8 cellular contexts compared by ENCODE assay signal in genomic region chr7:150404785-150405583, GRCh38. TPM values are rescaled to one million over a fixed set of nuclear protein-coding genes. Genes with fewer than 3 reads are reported as not detected.
A peak's percentile ranks its signal among the peaks of the same experiment; 100 is the strongest.
DNase-seq lines count a peak whose midpoint lies in the region; ATAC-seq and TF ChIP-seq lines count a peak whose summit lies in the region.

No MANE protein-coding gene starts in this region.

- POLR2A ChIA-PET in Panc1 (lab: Charles Lee) = no interaction called here

- peak overlapping the region; percentile 93 to 97 (median 94) for H3K4me3 Mint-ChIP-seq in nephron

- peak overlapping the region; percentile 91 to 99 (median 97) for H3K27ac Mint-ChIP-seq in nephron

- DNase-seq in DMS153 (lab: John Stamatoyannopoulos, UW) = peak; percentile 76
- no peak for DNase-seq in Panc1 (ENCODE audit: low read depth, low spot score)
- DNase-seq in activated T-helper 9 cell treated with anti-CD3 and anti-CD28 coated beads, Interleukin-2, amount 50 U/mL, for 16 hours (ENCODE audit: low read depth) = peak; percentile 68
- DNase-seq in fibroblast of pulmonary artery (ENCODE audit: low read depth) = peak; percentile 91
- DNase-seq in stimulated activated naive CD4-positive, alpha-beta T cell (lab: John Stamatoyannopoulos, UW) = peak; percentile 58 to 77 (median 71)

- H3K36me3 Mint-ChIP-seq in nephron (ENCODE audit: low read depth) = peaks cover 8% of the 10 kb centered on the region

- intact Hi-C loops in Panc1 (cut with micrococcal nuclease; ENCODE audit: unreplicated experiment) = no loop called here

- H3K4me3 ChIP-seq in HUES6 (ENCODE audit: low read depth, low read length) (peak overlapping the region; percentile 75), Panc1 (ENCODE audit: low read depth in 2 of 2, low read length in 2 of 2) (peak overlapping the region; percentile 61 to 71), fibroblast of pulmonary artery (replicated peaks; ENCODE audit: low read depth, low read length) (peak overlapping the region; percentile 75)

- no peaks in the 10 kb centered on the region for H3K27me3 Mint-ChIP-seq in nephron (ENCODE audit: low read depth)

- peaks cover 62% of the 10 kb centered on the region for H3K4me1 Mint-ChIP-seq in nephron

- peak overlapping the region; percentile 85 for H3K9ac ChIP-seq in HUES6 (ENCODE audit: low read length)

- H3K4me1 ChIP-seq in HUES6 (ENCODE audit: control insufficient read depth, insufficient read depth, low read length) (peaks cover 65% of the 10 kb centered on the region), Panc1 (ENCODE audit: control insufficient read depth, insufficient read depth, low read length) (peaks cover 48% of the 10 kb centered on the region)

- in situ Hi-C loops in Panc1 (cut with HindIII; ENCODE audit: low pct_unique_long_range_greater_than_20kb, low sequenced_read_pairs) = no loop called here

- H3K27me3 ChIP-seq in HUES6 (ENCODE audit: control insufficient read depth, insufficient read depth, low read length) = no peaks in the 10 kb centered on the region
- H3K27me3 ChIP-seq in Panc1 (ENCODE audit: control insufficient read depth, insufficient read depth, low read length) = no peaks in the 10 kb centered on the region

- H3K9me3 Mint-ChIP-seq in nephron = no peaks in the 10 kb centered on the region

- BruUV-seq in Panc1 (replicated peaks; lab: Mats Ljungman, UMichigan) = no TSS peak

- CTCF ChIA-PET in Panc1 (lab: Charles Lee) = interaction anchor here (0.8 kb wide), 1 partner anchor 59 kb away, joined by 4 read pairs; no protein-coding TSS in a partner anchor

- H3K9me3 ChIP-seq in HUES6 (ENCODE audit: control insufficient read depth, insufficient read depth, low read depth, low read length) (no peaks in the 10 kb centered on the region), Panc1 (ENCODE audit: control insufficient read depth, insufficient read depth, low read depth, low read length) (no peaks in the 10 kb centered on the region)

- TF ChIP-seq CTCF in Panc1 (IDR thresholded peaks at IDR 0.05) = no peak; the same call in 1 of the 2 replicates
- TF ChIP-seq CTCF in fibroblast of pulmonary artery (IDR thresholded peaks at IDR 0.05; ENCODE audit: low read length, missing control alignments) = no peak
- TF ChIP-seq CTCF in nephron (IDR thresholded peaks at IDR 0.05; ENCODE audit: unreplicated experiment in 3 of 3) = peak in 1 of 3 experiments; percentile 15

- H3K27ac ChIP-seq in HUES6 (ENCODE audit: low read depth, low read length) (peak overlapping the region; percentile 96), Panc1 (ENCODE audit: low read length) (peak overlapping the region; percentile 94)

- ATAC-seq in GM21390 (IDR thresholded peaks at IDR 0.05; ENCODE audit: unreplicated experiment) = peak; percentile 51
- ATAC-seq in Panc1 = peak; percentile 89

- H3K36me3 ChIP-seq in HUES6 (ENCODE audit: control insufficient read depth, insufficient read depth, low read length) (peaks cover 9% of the 10 kb centered on the region; the same call in 1 of the 2 replicates), Panc1 (ENCODE audit: control insufficient read depth, insufficient read depth, low read length) (no peaks in the 10 kb centered on the region)

RNA-seq across cellular contexts. Expression of gene ZNF775, which starts 25.9 kb away (rescaled TPM):
- total RNA-seq in Panc1 (2021; ENCODE audit: unreplicated experiment) = 14.7 TPM
- 14.8 TPM for polyA plus RNA-seq in Panc1 (2012; ENCODE audit: insufficient read length)

RNA-seq across cellular contexts. Expression of gene REPIN1, which starts 36.4 kb away (rescaled TPM):
- total RNA-seq in Panc1 (2021; ENCODE audit: unreplicated experiment) = 209 TPM
- polyA plus RNA-seq in Panc1 (2012; ENCODE audit: insufficient read length) = 158 TPM

RNA-seq across cellular contexts. Expression of gene GIMAP8, which starts 45.4 kb away (rescaled TPM):
- 0.10 TPM for total RNA-seq in Panc1 (2021; ENCODE audit: unreplicated experiment)
- polyA plus RNA-seq in Panc1 (2012; ENCODE audit: insufficient read length) = not detected
